In genomic region chr11:33797879-33798278, GRCh38 we compare ENCODE assay signal across 24 cellular contexts.
"Had no signal": no experiment of that assay in that cellular context is flagged by ENCODE, and none has a peak within 500 bp of the region (broad histone marks: within the 10 kb centered on the region; RNA-seq: fewer than 3 reads in every experiment).

No MANE protein-coding gene starts in this region.

- H3K4me3 Mint-ChIP-seq: dendritic cell treated with granulocyte-macrophage colony-stimulating factor and Interleukin-4, amounts not matched to agents 40 ng/mL and 50 ng/mL, for 4 days; effector memory CD8-positive, alpha-beta T cell; endodermal cell; naive thymus-derived CD4-positive, alpha-beta T cell had no signal

- DNase-seq: colonic mucosa; cortex of kidney; effector CD8-positive, alpha-beta T cell; effector memory CD8-positive, alpha-beta T cell; endodermal cell; erythroblast; esophagus squamous epithelium; foreskin fibroblast; foreskin melanocyte; gastrocnemius medialis; glutamatergic neuron; head of caudate nucleus; heart right ventricle; hippocampal formation; left cardiac atrium; left lung; left ventricle myocardium superior; lower lobe of right lung; mesenchymal stem cell; midbrain; naive thymus-derived CD4-positive, alpha-beta T cell had no signal

- H3K36me3 ChIP-seq: colonic mucosa, esophagus squamous epithelium, gastrocnemius medialis, heart right ventricle, left lung, lower lobe of right lung had no signal

- ATAC-seq: effector memory CD8-positive, alpha-beta T cell; esophagus mucosa; gastrocnemius medialis; heart right ventricle; left cardiac atrium; left lung; left ventricle myocardium superior; lower lobe of right lung; naive thymus-derived CD4-positive, alpha-beta T cell had no signal

- H3K4me1 ChIP-seq: colonic mucosa, left lung had no signal

- H3K9me3 Mint-ChIP-seq: dendritic cell treated with granulocyte-macrophage colony-stimulating factor and Interleukin-4, amounts not matched to agents 40 ng/mL and 50 ng/mL, for 4 days; effector memory CD8-positive, alpha-beta T cell; endodermal cell had no signal

- H3K27ac ChIP-seq: colonic mucosa, epithelial cell of prostate, esophagus squamous epithelium, gastrocnemius medialis, heart right ventricle, left lung, lower lobe of right lung had no signal

- H3K27ac Mint-ChIP-seq: dendritic cell treated with granulocyte-macrophage colony-stimulating factor and Interleukin-4, amounts not matched to agents 40 ng/mL and 50 ng/mL, for 4 days; effector memory CD8-positive, alpha-beta T cell; endodermal cell; naive thymus-derived CD4-positive, alpha-beta T cell had no signal

- H3K9me3 ChIP-seq: colonic mucosa, gastrocnemius medialis, left lung, lower lobe of right lung had no signal

- H3K4me3 ChIP-seq: colonic mucosa, esophagus squamous epithelium, gastrocnemius medialis, heart right ventricle, left lung, lower lobe of right lung had no signal
